In the genomic region with DNA sequence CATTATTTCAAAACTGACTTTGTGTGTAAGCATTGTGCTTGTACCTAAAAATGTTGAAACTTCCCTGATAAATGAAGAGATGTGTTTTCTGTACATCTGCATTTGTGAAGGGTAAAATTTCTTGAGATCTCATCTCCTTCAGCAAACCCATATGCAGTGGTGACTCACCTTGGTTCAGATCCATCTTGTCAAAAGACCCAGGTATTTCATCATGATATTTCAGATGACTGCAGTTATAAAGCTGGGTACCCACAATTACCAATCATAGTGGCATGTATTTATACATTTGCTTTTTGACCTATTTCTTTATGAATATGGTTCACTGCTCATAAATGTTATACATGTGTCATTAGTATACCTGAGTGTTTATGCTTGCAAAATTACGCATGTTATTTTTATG, we compare ENCODE assay signal across 25 cellular contexts.
"Had no signal": no experiment of that assay in that cellular context is flagged by ENCODE, and none has a peak within 500 bp of the region (broad histone marks: within the 10 kb centered on the region; RNA-seq: fewer than 3 reads in every experiment).

No MANE protein-coding gene starts in this region.

- ATAC-seq: activated CD4-positive, alpha-beta T cell treated with anti-CD3 and anti-CD28 coated beads for 36 hours; activated T-cell treated with anti-CD3 and anti-CD28 coated beads, Interleukin-2, amount 50 U/mL, for 4 hours; left lung; natural killer cell; T-helper 17 cell had no signal

- H3K36me3 ChIP-seq: cardiac muscle cell, left lung, right atrium auricular region, spleen, thoracic aorta, upper lobe of left lung had no signal

- H3K36me3 Mint-ChIP-seq: activated naive CD8-positive, alpha-beta T cell treated with anti-CD3 and anti-CD28 coated beads, Interleukin-2, amount 10 ng/mL, durations not matched to agents 7 days and 5 days; natural killer cell had no signal

- DNase-seq: activated B cell treated with CpG ODN at 0.5 μM for 24 hours; activated CD4-positive, alpha-beta T cell treated with anti-CD3 and anti-CD28 coated beads for 36 hours; activated CD4-positive, alpha-beta T cell treated with anti-CD3 and anti-CD28 coated beads, Interleukin-2, amount 50 U/mL, for 4 hours; activated CD8-positive, alpha-beta memory T cell treated with anti-CD3 and anti-CD28 coated beads for 24 hours; activated CD8-positive, alpha-beta memory T cell treated with anti-CD3 and anti-CD28 coated beads, Interleukin-2, amount 50 U/mL, for 48 hours; activated naive CD4-positive, alpha-beta T cell treated with anti-CD3 and anti-CD28 coated beads for 36 hours; activated naive CD8-positive, alpha-beta T cell treated with anti-CD3 and anti-CD28 coated beads, Interleukin-2, amount 10 ng/mL, durations not matched to agents 7 days and 5 days; activated T-cell treated with anti-CD3 and anti-CD28 coated beads, Interleukin-2, amount 50 U/mL, for 4 hours; amniotic stem cell; cortex of kidney; erythroblast; kidney; left lung; natural killer cell; spleen; stimulated activated CD4-positive, alpha-beta T cell treated with anti-CD3 and anti-CD28 coated beads, Interleukin-4, amount 100 ng/mL, for 1 hour; stimulated activated naive CD4-positive, alpha-beta T cell; SW 1271; T-helper 17 cell; upper lobe of left lung had no signal

- H3K27ac ChIP-seq: cardiac muscle cell, left lung, right atrium auricular region, spleen, thoracic aorta, upper lobe of left lung had no signal

- FAIRE-seq: kidney had no signal

- H3K4me1 Mint-ChIP-seq: activated B cell treated with CpG ODN at 0.5 μM for 24 hours; activated CD4-positive, alpha-beta T cell treated with anti-CD3 and anti-CD28 coated beads for 36 hours; activated naive CD8-positive, alpha-beta T cell treated with anti-CD3 and anti-CD28 coated beads, Interleukin-2, amount 10 ng/mL, durations not matched to agents 7 days and 5 days; natural killer cell; T-helper 17 cell had no signal

- H3K27ac Mint-ChIP-seq: activated B cell treated with CpG ODN at 0.5 μM for 24 hours; activated CD4-positive, alpha-beta T cell treated with anti-CD3 and anti-CD28 coated beads for 36 hours; activated naive CD4-positive, alpha-beta T cell treated with anti-CD3 and anti-CD28 coated beads for 36 hours; activated naive CD8-positive, alpha-beta T cell treated with anti-CD3 and anti-CD28 coated beads, Interleukin-2, amount 10 ng/mL, durations not matched to agents 7 days and 5 days; mesothelial cell of epicardium; natural killer cell; progenitor cell of endocrine pancreas; T-helper 17 cell had no signal

- H3K27me3 Mint-ChIP-seq: activated B cell treated with CpG ODN at 0.5 μM for 24 hours; activated CD4-positive, alpha-beta T cell treated with anti-CD3 and anti-CD28 coated beads for 36 hours; activated naive CD8-positive, alpha-beta T cell treated with anti-CD3 and anti-CD28 coated beads, Interleukin-2, amount 10 ng/mL, durations not matched to agents 7 days and 5 days; progenitor cell of endocrine pancreas; T-helper 17 cell had no signal

- H3K4me1 ChIP-seq: left lung, right atrium auricular region, spleen, upper lobe of left lung had no signal

- H3K4me3 Mint-ChIP-seq: activated B cell treated with CpG ODN at 0.5 μM for 24 hours; activated CD4-positive, alpha-beta T cell treated with anti-CD3 and anti-CD28 coated beads for 36 hours; activated naive CD4-positive, alpha-beta T cell treated with anti-CD3 and anti-CD28 coated beads for 36 hours; activated naive CD8-positive, alpha-beta T cell treated with anti-CD3 and anti-CD28 coated beads, Interleukin-2, amount 10 ng/mL, durations not matched to agents 7 days and 5 days; activated T-cell treated with anti-CD3 and anti-CD28 coated beads, Interleukin-2, amount 50 U/mL, for 4 hours; mesothelial cell of epicardium; natural killer cell; T-helper 17 cell had no signal

- H3K4me3 ChIP-seq: cardiac muscle cell, left lung, right atrium auricular region, spleen, thoracic aorta, upper lobe of left lung had no signal

- H3K9me3 ChIP-seq: left lung, right atrium auricular region, thoracic aorta, upper lobe of left lung had no signal

- H3K27me3 ChIP-seq: cardiac muscle cell, left lung, right atrium auricular region, spleen, upper lobe of left lung had no signal
